2 cellular contexts compared by ENCODE assay signal in genomic region chr2:172091626-172092566, GRCh38.
TF ChIP-seq lines count a peak whose summit lies in the region.

No MANE protein-coding gene starts in this region.

TF ChIP-seq in HepG2, 621 proteins besides CTCF, POLR2A, EP300 and RAD21:
- TF ChIP-seq RFX1 (IDR thresholded peaks at IDR 0.05), result no peak
- TF ChIP-seq THAP8 (CRISPR knock-in tag; IDR thresholded peaks at IDR 0.05; ENCODE audit: borderline replicate concordance), result no peak
- TF ChIP-seq GZF1 (CRISPR knock-in tag; IDR thresholded peaks at IDR 0.05), result no peak
- no peak for TF ChIP-seq ZNF33B (CRISPR knock-in tag; IDR thresholded peaks at IDR 0.05)
- TF ChIP-seq ZNF256 (CRISPR knock-in tag; conservative IDR thresholded peaks at IDR 0.05), result no peak
- TF ChIP-seq EZH2 (conservative IDR thresholded peaks at IDR 0.05; ENCODE audit: low read depth, low read length), result peak; percentile 2; the same call in 1 of the 2 replicates
- TF ChIP-seq CBX2 (IDR thresholded peaks at IDR 0.05; ENCODE audit: low read depth, low read length), result peak; percentile 93
- no peak for TF ChIP-seq CBX2 (CRISPR knock-in tag; IDR thresholded peaks at IDR 0.05; ENCODE audit: low read depth)
- no peak for TF ChIP-seq ZNF431 (CRISPR knock-in tag; IDR thresholded peaks at IDR 0.05; ENCODE audit: borderline replicate concordance, low read depth)
- no peak for TF ChIP-seq RERE (CRISPR knock-in tag; IDR thresholded peaks at IDR 0.05; ENCODE audit: low read depth)
- no peak for TF ChIP-seq ZNF703 (CRISPR knock-in tag; IDR thresholded peaks at IDR 0.05; ENCODE audit: borderline replicate concordance)
- no peak for TF ChIP-seq HDAC2 (CRISPR knock-in tag; IDR thresholded peaks at IDR 0.05)
- TF ChIP-seq ZNF441 (CRISPR knock-in tag; IDR thresholded peaks at IDR 0.05; ENCODE audit: borderline replicate concordance), result no peak
- no peak for TF ChIP-seq DR1 (CRISPR knock-in tag; IDR thresholded peaks at IDR 0.05)
- no peak for TF ChIP-seq BCL6 (CRISPR knock-in tag; IDR thresholded peaks at IDR 0.05)
- no peak for TF ChIP-seq ZNF510 (CRISPR knock-in tag; IDR thresholded peaks at IDR 0.05; ENCODE audit: low read depth)
TF ChIP-seq in HepG2: peak in this region for 2.

TF ChIP-seq in H1, 55 proteins besides CTCF, POLR2A, EP300 and RAD21:
- TF ChIP-seq CHD2 (IDR thresholded peaks at IDR 0.05; ENCODE audit: low read length) (no peak), TAF1 (IDR thresholded peaks at IDR 0.05; ENCODE audit: low read depth, low read length) (no peak), EZH2 (IDR thresholded peaks at IDR 0.05; ENCODE audit: low read depth, low read length, severe bottlenecking) (peak; percentile 33), CTBP2 (IDR thresholded peaks at IDR 0.05; ENCODE audit: borderline replicate concordance, insufficient read depth, insufficient read length, low read length) (no peak), ASH2L (IDR thresholded peaks at IDR 0.05; ENCODE audit: low read length) (no peak), RXRA (IDR thresholded peaks at IDR 0.05; ENCODE audit: insufficient read depth, low read depth, low read length) (no peak), CEBPB (IDR thresholded peaks at IDR 0.05; ENCODE audit: low read depth, low read length) (no peak), TAF7 (optimal IDR thresholded peaks at IDR 0.05; ENCODE audit: borderline replicate concordance, low read depth, low read length) (no peak), RFX5 (IDR thresholded peaks at IDR 0.05; ENCODE audit: borderline replicate concordance, low read depth, low read length) (no peak), CBX8 (IDR thresholded peaks at IDR 0.05; ENCODE audit: borderline replicate concordance, low read depth, low read length) (no peak; the same call in 1 of the 2 replicates), SIN3A (conservative IDR thresholded peaks at IDR 0.05 in 1 of 2, IDR thresholded peaks at IDR 0.05 in 1 of 2; ENCODE audit: low read depth in 1 of 2, low read length in 2 of 2) (no peak), KDM4A (IDR thresholded peaks at IDR 0.05; ENCODE audit: low read depth, low read length, severe bottlenecking) (no peak), SP1 (IDR thresholded peaks at IDR 0.05; ENCODE audit: low read depth, low read length) (0 out of 2 replicates have a peak, but pooled peaks have one; percentile 20), ZNF274 (IDR thresholded peaks at IDR 0.05; ENCODE audit: borderline replicate concordance, extremely low read depth, low read length) (no peak), SIX5 (IDR thresholded peaks at IDR 0.05; ENCODE audit: low read depth, low read length) (no peak), TEAD4 (IDR thresholded peaks at IDR 0.05; ENCODE audit: low read depth, low read length) (no peak), NRF1 (IDR thresholded peaks at IDR 0.05; ENCODE audit: low read depth, low read length) (no peak), POU5F1 (IDR thresholded peaks at IDR 0.05; ENCODE audit: low read depth, low read length) (no peak), HDAC6 (IDR thresholded peaks at IDR 0.05; ENCODE audit: low read depth, low read length) (no peak), KDM5A (IDR thresholded peaks at IDR 0.05; ENCODE audit: low read length) (no peak), TCF12 (IDR thresholded peaks at IDR 0.05; ENCODE audit: low read depth, low read length) (no peak), SP4 (IDR thresholded peaks at IDR 0.05; ENCODE audit: low read length) (no peak), SUZ12 (IDR thresholded peaks at IDR 0.05; ENCODE audit: low read length) (peak; percentile 34), MAFK (IDR thresholded peaks at IDR 0.05; ENCODE audit: low read depth, low read length) (no peak), RNF2 (IDR thresholded peaks at IDR 0.05; ENCODE audit: borderline replicate concordance, low read depth, low read length, missing control alignments, poor library complexity, severe bottlenecking) (peak; percentile 97), BCL11A (IDR thresholded peaks at IDR 0.05; ENCODE audit: low read depth in 2 of 2, low read length in 2 of 2) (no peak), RBBP5 (IDR thresholded peaks at IDR 0.05; ENCODE audit: borderline replicate concordance, low read depth, low read length) (no peak)
